9 cellular contexts compared by ENCODE assay signal in the genomic region with DNA sequence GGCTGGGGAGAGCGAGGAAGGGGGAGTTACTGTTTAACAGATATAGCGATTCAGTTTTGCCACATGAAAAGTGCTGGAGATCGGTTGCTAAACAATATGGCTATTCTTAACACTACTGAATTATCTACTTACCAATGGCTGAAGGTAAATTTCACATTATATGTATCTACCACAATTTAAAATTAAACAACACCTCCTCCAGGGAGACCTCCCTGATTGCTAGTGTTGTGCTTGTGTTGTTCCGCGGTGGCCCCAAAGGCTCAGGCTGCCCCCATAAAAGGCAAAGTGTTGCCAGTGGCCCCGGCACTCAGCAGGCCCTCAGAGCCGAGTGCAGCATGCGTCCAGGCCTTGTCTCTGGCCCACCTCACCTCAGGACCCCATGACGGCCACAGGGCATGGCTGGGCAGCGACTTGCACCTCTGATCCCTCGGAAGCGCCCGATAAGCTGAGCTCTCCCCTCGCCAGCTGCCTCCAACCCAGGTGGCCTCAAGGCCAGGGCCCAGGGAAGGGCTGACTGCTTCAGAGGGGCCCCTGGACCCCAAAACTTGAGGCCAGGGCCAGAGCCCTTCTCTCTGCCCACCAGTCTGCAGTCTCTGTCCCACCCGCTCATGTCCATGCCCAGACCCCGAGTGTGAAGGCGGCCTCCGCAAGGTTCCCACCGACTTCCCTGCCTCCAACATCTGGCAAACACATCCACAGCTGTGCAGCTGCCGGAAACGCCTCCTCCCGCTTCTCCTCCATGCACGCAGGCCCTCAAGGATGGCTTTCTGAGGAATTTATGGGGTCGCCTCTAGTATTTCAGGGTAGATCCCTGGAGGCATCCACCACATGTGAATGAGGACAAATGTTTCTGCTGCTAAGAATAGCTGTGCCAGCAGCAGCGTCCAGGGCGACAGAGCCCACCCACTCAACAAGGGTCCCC. TPM values are rescaled to one million over a fixed set of nuclear protein-coding genes. Genes with fewer than 3 reads are reported as not detected.
DNase-seq lines count a peak whose midpoint lies in the region; ATAC-seq, FAIRE-seq and TF ChIP-seq lines count a peak whose summit lies in the region.
"Had no signal": no experiment of that assay in that cellular context is flagged by ENCODE, and none has a peak within 500 bp of the region (broad histone marks: within the 10 kb centered on the region; RNA-seq: fewer than 3 reads in every experiment).

No MANE protein-coding gene starts in this region.

- peaks cover 44 to 61% (median 54%) of the 10 kb centered on the region in 3 donors for H3K4me1 Mint-ChIP-seq in T-cell

- TF ChIP-seq CTCF in HEK293 (tag by site-specific recombination; IDR thresholded peaks at IDR 0.05): no peak
- no peak for TF ChIP-seq CTCF in colonic mucosa (IDR thresholded peaks at IDR 0.05)
- TF ChIP-seq CTCF in HepG2 (CRISPR knock-in tag; IDR thresholded peaks at IDR 0.05): no peak

- no peak for TF ChIP-seq RAD21 in HepG2 (CRISPR knock-in tag; IDR thresholded peaks at IDR 0.05)

- no peaks in the 10 kb centered on the region for H3K27me3 Mint-ChIP-seq in T-cell

- no peaks in the 10 kb centered on the region for H3K9me3 ChIP-seq in HEK293 (ENCODE audit: control insufficient read depth, insufficient read depth, low read depth, low read length)
- no peaks in the 10 kb centered on the region for H3K9me3 ChIP-seq in colonic mucosa
- no peaks in the 10 kb centered on the region for H3K9me3 ChIP-seq in HepG2 (ENCODE audit: low read length)
- H3K9me3 ChIP-seq in stomach smooth muscle (ENCODE audit: control insufficient read depth in 2 of 2, low read length in 2 of 2): no peaks in the 10 kb centered on the region

- CTCF ChIA-PET in HEK293 (lab: Yijun Ruan, JAX): interaction anchor here (0.6 kb wide), 1 partner anchor 213 kb away, joined by 4 read pairs; no protein-coding TSS in a partner anchor
- CTCF ChIA-PET in HepG2 (lab: Yijun Ruan, JAX; ENCODE audit: low intra/inter-chr PET ratio, low total read pairs): no interaction called here
- CTCF ChIA-PET in T-cell (lab: Charles Lee): no interaction called here

- peaks cover 19% of the 10 kb centered on the region for H3K79me2 ChIP-seq in HepG2 (ENCODE audit: insufficient read depth, low read length)

- no peak for TF ChIP-seq POLR2A in HepG2 (IDR thresholded peaks at IDR 0.05; ENCODE audit: insufficient read depth in 1 of 2, low read depth in 2 of 2, low read length in 2 of 2)

- H3K27ac Mint-ChIP-seq in T-cell: no peak overlapping the region

- TF ChIP-seq EP300 in HepG2 (IDR thresholded peaks at IDR 0.05; ENCODE audit: low read depth in 2 of 2, low read length in 2 of 2) (no peak), HepG2 (CRISPR knock-in tag; IDR thresholded peaks at IDR 0.05; ENCODE audit: borderline replicate concordance) (no peak)

- H3K4me3 ChIP-seq in HEK293 (ENCODE audit: low read depth, low read length): no peak overlapping the region
- no peak overlapping the region for H3K4me3 ChIP-seq in colonic mucosa
- H3K4me3 ChIP-seq in HepG2 (replicated peaks in 1 of 3; ENCODE audit: insufficient read depth in 1 of 3, low read depth in 2 of 3, low read length in 3 of 3): no peak overlapping the region
- H3K4me3 ChIP-seq in stomach smooth muscle (ENCODE audit: low read length in 2 of 2): no peak overlapping the region

- POLR2A ChIA-PET in HEK293 (lab: Yijun Ruan, JAX): interaction anchor here (1.9 kb wide), 1 partner anchor 10 kb away, joined by 6 read pairs; no protein-coding TSS in a partner anchor
- POLR2A ChIA-PET in HepG2 (lab: Yijun Ruan, JAX): no interaction called here
- POLR2A ChIA-PET in T-cell (lab: Charles Lee): no interaction called here

- H3K36me3 Mint-ChIP-seq in T-cell: peaks cover 3% of the 10 kb centered on the region

- ATAC-seq in HepG2 (no peak), T-cell (replicated peaks in 1 of 4) (no peak)
- ATAC-seq: activated CD4-positive, CD25-positive, alpha-beta regulatory T cell treated with anti-CD3 and anti-CD28 coated beads, Interleukin-2, amount 50 U/mL, for 24 hours had no signal

- H3K27ac ChIP-seq in HEK293 (ENCODE audit: extremely low read depth, low read depth, low read length): peak overlapping the region; percentile 30; the same call in 1 of the 2 replicates
- peak overlapping the region; percentile 76 for H3K27ac ChIP-seq in colonic mucosa
- no peak overlapping the region for H3K27ac ChIP-seq in HepG2 (ENCODE audit: extremely low read length, insufficient read depth, low read length)
- peak overlapping the region; percentile 75 for H3K27ac ChIP-seq in stomach smooth muscle (ENCODE audit: low read length)

- H3K27me3 ChIP-seq in colonic mucosa (no peaks in the 10 kb centered on the region), HepG2 (ENCODE audit: control insufficient read depth in 1 of 2, insufficient read depth in 2 of 2, low read length in 2 of 2) (no peaks in the 10 kb centered on the region), stomach smooth muscle (ENCODE audit: control insufficient read depth in 1 of 2, insufficient read depth in 2 of 2, low read length in 2 of 2) (no peaks in the 10 kb centered on the region)

- no peak overlapping the region for H3K4me2 ChIP-seq in HepG2 (ENCODE audit: low read depth, low read length)

- intact Hi-C loops in colonic mucosa (cut with DNase I): no loop called here
- intact Hi-C loops in HepG2 (cut with micrococcal nuclease; ENCODE audit: unreplicated experiment): no loop called here

- no peak for DNase-seq in colonic mucosa
- DNase-seq in HepG2 (ENCODE audit: low spot score): no peak
- DNase-seq in activated CD4-positive, alpha-beta T cell treated with anti-CD3 and anti-CD28 coated beads, Interleukin-2, amount 50 U/mL, for 48 hours: no peak
- no peak for DNase-seq in T-cell
- DNase-seq in COR-L47 (lab: John Stamatoyannopoulos, UW): no peak
- DNase-seq in SKM-1 treated with dmso at 0.1 percent for 144 hours (lab: John Stamatoyannopoulos, UW; ENCODE audit: unreplicated experiment): no peak

- 95% methylated on average over 17 of the region's 26 CpGs for WGBS in HepG2 (ENCODE audit: low lambda C conversion rate)

- no peaks in the 10 kb centered on the region for H3K9me3 Mint-ChIP-seq in T-cell

- FAIRE-seq in HepG2 (lab: Jason Lieb, UNC): no peak

- H3K4me1 ChIP-seq in HEK293 (ENCODE audit: control insufficient read depth, insufficient read depth, low read length): peaks cover 19% of the 10 kb centered on the region
- peaks cover 29% of the 10 kb centered on the region for H3K4me1 ChIP-seq in colonic mucosa
- peaks cover 37% of the 10 kb centered on the region for H3K4me1 ChIP-seq in HepG2 (ENCODE audit: insufficient read depth, low read length)
- H3K4me1 ChIP-seq in stomach smooth muscle (ENCODE audit: control insufficient read depth, insufficient read depth, low read length): peaks cover 78% of the 10 kb centered on the region

- H3K9ac ChIP-seq in colonic mucosa (ENCODE audit: low read depth in 2 of 2, low read length in 2 of 2) (peak overlapping the region; percentile 39 to 60), HepG2 (ENCODE audit: insufficient read depth, low read depth, low read length) (no peak overlapping the region), stomach smooth muscle (ENCODE audit: low read length in 2 of 2) (no peak overlapping the region)

- in situ Hi-C loops in HepG2 (cut with HindIII; ENCODE audit: extremely low pct_ligation_motif_present, low pct_unique_long_range_greater_than_20kb): no loop called here

- H2AFZ ChIP-seq in HepG2 (ENCODE audit: low read length): no peak overlapping the region

- peaks cover 24% of the 10 kb centered on the region; the same call in 1 of the 2 replicates for H4K20me1 ChIP-seq in HepG2 (ENCODE audit: insufficient read depth, low read length)

- peak overlapping the region in 1 of 3 donors; percentile 22 for H3K4me3 Mint-ChIP-seq in T-cell

- H3K36me3 ChIP-seq in HEK293 (ENCODE audit: control insufficient read depth in 2 of 2, insufficient read depth in 1 of 2, low read length in 2 of 2) (peaks cover 0 to 3% of the 10 kb centered on the region in 2 experiments; a peak in 1 of 3 replicates), colonic mucosa (no peaks in the 10 kb centered on the region), HepG2 (replicated peaks in 1 of 2; ENCODE audit: control insufficient read depth in 1 of 2, insufficient read depth in 2 of 2, low read length in 2 of 2) (no peaks in the 10 kb centered on the region; a peak in 2 of 5 replicates), stomach smooth muscle (ENCODE audit: control insufficient read depth in 2 of 2, insufficient read depth in 2 of 2, low read length in 2 of 2) (peaks cover 0 to 3% of the 10 kb centered on the region in 2 donors)

- BruUV-seq in HepG2 (replicated peaks; lab: Mats Ljungman, UMichigan): no TSS peak

TF ChIP-seq in HEK293, 187 proteins besides CTCF, POLR2A, EP300 and RAD21 (continues in another document):
- no peak for TF ChIP-seq SP2 (tag by site-specific recombination; IDR thresholded peaks at IDR 0.05)

TF ChIP-seq in HepG2, 621 proteins besides CTCF, POLR2A, EP300 and RAD21 (continues in another document):
- TF ChIP-seq ZFP36 (IDR thresholded peaks at IDR 0.05; ENCODE audit: borderline replicate concordance, low read depth, low read length, partially characterized antibody): peak; percentile 85
- TF ChIP-seq AGO2 (optimal IDR thresholded peaks at IDR 0.05; ENCODE audit: low read depth, low read length): peak; percentile 33

RNA-seq across cellular contexts. Expression of a gene that starts 60.0 kb away (rescaled TPM):
- total RNA-seq in colonic mucosa (100 to 1,000 TPM; 137 to 148 TPM), HepG2 (2016; rRNA removed; fragmentation: Illumina TruSeq; extraction: Trizol) (5.7 and 6.1 TPM in 2 replicates), T-cell (100 to 1,000 TPM; 108 to 140 (median 127) TPM)
- 10.5 and 12.4 TPM in 2 replicates for total RNA-seq in HepG2 (2016; cell fraction: cytosol; rRNA removed; fragmentation: Illumina TruSeq; extraction: Trizol; ENCODE audit: low read depth)
- total RNA-seq in HepG2 (2016; cell fraction: insoluble cytoplasmic fraction; rRNA removed; fragmentation: Illumina TruSeq; extraction: Trizol): 5.6 and 7.1 TPM in 2 replicates
- total RNA-seq in HepG2 (2016; cell fraction: membrane; rRNA removed; fragmentation: Illumina TruSeq; extraction: Trizol): 15.2 and 16.6 TPM in 2 replicates
- 12.4 and 13.1 TPM in 2 replicates for total RNA-seq in HepG2 (2016; cell fraction: nucleus; rRNA removed; fragmentation: Illumina TruSeq; extraction: Trizol)
- 4.5 and 4.8 TPM in 2 replicates for polyA plus RNA-seq in HepG2 (2011; rRNA removed)
- 2.8 and 4.1 TPM in 2 replicates for polyA plus RNA-seq in HepG2 (2011; cell fraction: cytosol; rRNA removed)
- polyA plus RNA-seq in HepG2 (2011; cell fraction: nucleus; rRNA removed): 30.4 and 39.4 TPM in 2 replicates
- polyA plus RNA-seq in HepG2 (2012): 32.8 and 41.1 TPM in 2 replicates
- 2.8 and 3.1 TPM in 2 replicates for polyA plus RNA-seq in HepG2 (2016; cell fraction: cytosol; fragmentation: Illumina TruSeq; extraction: Trizol; ENCODE audit: low read depth)
- polyA plus RNA-seq in HepG2 (2016; cell fraction: insoluble cytoplasmic fraction; fragmentation: Illumina TruSeq; extraction: Trizol; ENCODE audit: low read depth): 17.3 and 24.8 TPM in 2 replicates
- 7.1 and 8.9 TPM in 2 replicates for polyA plus RNA-seq in HepG2 (2016; cell fraction: membrane; fragmentation: Illumina TruSeq; extraction: Trizol; ENCODE audit: low read depth)
- 43.0 and 54.1 TPM in 2 replicates for polyA plus RNA-seq in HepG2 (2016; cell fraction: nucleus; fragmentation: Illumina TruSeq; extraction: Trizol; ENCODE audit: insufficient read depth, low read depth)
- polyA minus RNA-seq in HepG2 (2011; rRNA and poly(A)+ RNA removed; ENCODE audit: low replicate concordance): 21.9 and 23.2 TPM in 2 replicates
- 16.5 and 17.0 TPM in 2 replicates for polyA minus RNA-seq in HepG2 (2011; cell fraction: cytosol; rRNA and poly(A)+ RNA removed)
- polyA minus RNA-seq in HepG2 (2011; cell fraction: nucleus; rRNA and poly(A)+ RNA removed): 20.9 and 22.6 TPM in 2 replicates

Comparison
In these comparisons a context has a peak if more than half of its experiments do, and no peak if none do; other contexts are left out.
1. H3K9ac ChIP-seq: peak in colonic mucosa (2 of 2); none in HepG2 (single experiment) and stomach smooth muscle (0 of 2).
2. RNA of a gene that starts 60.0 kb away (total RNA-seq): 137 to 148 TPM in colonic mucosa and 108 to 140 TPM in T-cell; 5.6 to 16.6 TPM in HepG2; every median in the first group is over 4 times any median in the second.